1 cellular context compared by ENCODE assay signal in the genomic region with DNA sequence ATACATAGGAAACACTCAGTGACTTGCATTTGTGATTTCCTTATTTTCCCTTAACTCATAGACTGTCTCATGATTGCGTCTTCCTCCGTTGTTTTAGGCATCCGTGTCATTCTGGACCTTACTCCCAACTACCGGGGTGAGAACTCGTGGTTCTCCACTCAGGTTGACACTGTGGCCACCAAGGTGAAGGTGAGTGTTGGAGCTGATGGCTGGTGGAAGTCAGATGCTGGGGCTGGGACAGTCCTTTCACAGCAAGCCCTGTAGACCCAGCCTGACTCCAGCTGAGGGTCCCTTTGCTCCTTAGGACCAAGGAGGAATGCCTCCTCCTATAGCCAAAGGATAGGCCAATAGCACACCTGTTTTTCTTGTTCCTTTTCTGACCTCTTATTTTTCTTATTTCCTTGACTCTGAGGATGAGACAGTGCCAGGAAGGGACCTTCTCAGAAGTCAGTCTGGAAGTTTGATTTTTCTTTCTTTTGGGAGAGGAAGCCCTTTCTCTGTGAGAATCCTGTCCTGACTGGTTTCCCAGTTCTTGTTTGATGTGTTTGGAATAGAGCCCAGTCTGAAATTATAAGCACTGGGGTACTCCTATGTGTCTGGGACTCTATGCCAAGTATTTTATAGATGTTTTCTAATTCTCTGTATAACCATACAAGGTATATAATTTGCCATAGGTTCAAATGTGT.
TF ChIP-seq lines count a peak whose summit lies in the region.

No MANE protein-coding gene starts in this region.

TF ChIP-seq in K562, 482 proteins besides CTCF, POLR2A, EP300 and RAD21 (continued from another document and continues in another):
- TF ChIP-seq ZNF431 (CRISPR knock-in tag; IDR thresholded peaks at IDR 0.05) (no peak; the same call in 1 of the 2 replicates), ATF6 (CRISPR knock-in tag; IDR thresholded peaks at IDR 0.05) (no peak), BCL6 (CRISPR knock-in tag; IDR thresholded peaks at IDR 0.05) (no peak), HMG20A (CRISPR knock-in tag; conservative IDR thresholded peaks at IDR 0.05) (no peak), CHD1 (IDR thresholded peaks at IDR 0.05; ENCODE audit: low read length) (peak; percentile 94), MYBL2 (IDR thresholded peaks at IDR 0.05; ENCODE audit: low read depth) (no peak), MYBL2 (CRISPR knock-in tag; IDR thresholded peaks at IDR 0.05; ENCODE audit: borderline replicate concordance) (no peak), MCM7 (IDR thresholded peaks at IDR 0.05) (no peak), EP400 (IDR thresholded peaks at IDR 0.05) (no peak), ZKSCAN1 (IDR thresholded peaks at IDR 0.05; ENCODE audit: low read depth, low read length) (no peak), ARID1B (IDR thresholded peaks at IDR 0.05) (no peak), BRF2 (IDR thresholded peaks at IDR 0.05; ENCODE audit: borderline replicate concordance, insufficient read depth, insufficient read length) (no peak), RBM34 (IDR thresholded peaks at IDR 0.05; ENCODE audit: borderline replicate concordance, insufficient read depth, low read length) (no peak), CCNT2 (IDR thresholded peaks at IDR 0.05; ENCODE audit: borderline replicate concordance, extremely low read depth, insufficient read length, low read depth, low read length) (no peak), NFIX (CRISPR knock-in tag; IDR thresholded peaks at IDR 0.05; ENCODE audit: low read depth) (no peak), ZNF41 (CRISPR knock-in tag; conservative IDR thresholded peaks at IDR 0.05) (no peak), CBX1 (IDR thresholded peaks at IDR 0.05; ENCODE audit: low read depth) (no peak), PCBP2 (IDR thresholded peaks at IDR 0.05; ENCODE audit: low read depth, low read length, poor library complexity, severe bottlenecking) (no peak), ZNF23 (CRISPR knock-in tag; IDR thresholded peaks at IDR 0.05) (no peak), IRF2 (CRISPR knock-in tag; IDR thresholded peaks at IDR 0.05) (no peak), SNRNP70 (optimal IDR thresholded peaks at IDR 0.05; ENCODE audit: low read depth, low read length) (no peak), ZFPM2 (CRISPR knock-in tag; IDR thresholded peaks at IDR 0.05) (no peak), MAZ (CRISPR knock-in tag; conservative IDR thresholded peaks at IDR 0.05 in 1 of 2, IDR thresholded peaks at IDR 0.05 in 1 of 2) (peak; percentile 14 to 41; a peak in 1 of 4 replicates), MYC (IDR thresholded peaks at IDR 0.05; ENCODE audit: low read depth, low read length) (no peak), MYC (CRISPR knock-in tag; IDR thresholded peaks at IDR 0.05; ENCODE audit: borderline replicate concordance, low read depth) (no peak), PTRF (tag; IDR thresholded peaks at IDR 0.05) (no peak), EZH2 (IDR thresholded peaks at IDR 0.05; ENCODE audit: borderline replicate concordance, low read depth, low read length) (no peak), RFX7 (CRISPR knock-in tag; IDR thresholded peaks at IDR 0.05) (no peak), HMGN3 (IDR thresholded peaks at IDR 0.05; ENCODE audit: borderline replicate concordance, extremely low read depth, insufficient read length, low read depth, low read length) (no peak), ZBTB17 (CRISPR knock-in tag; IDR thresholded peaks at IDR 0.05) (no peak), RBM25 (IDR thresholded peaks at IDR 0.05; ENCODE audit: low read depth, low read length, severe bottlenecking) (no peak), ZNF133 (CRISPR knock-in tag; IDR thresholded peaks at IDR 0.05) (no peak), ZBTB40 (IDR thresholded peaks at IDR 0.05) (peak; percentile 48; the same call in 1 of the 2 replicates), ZBTB40 (CRISPR knock-in tag; IDR thresholded peaks at IDR 0.05) (no peak), PHTF2 (CRISPR knock-in tag; IDR thresholded peaks at IDR 0.05) (no peak), NCOA2 (IDR thresholded peaks at IDR 0.05; ENCODE audit: partially characterized antibody in 2 of 2) (no peak), SMARCE1 (IDR thresholded peaks at IDR 0.05) (0 out of 2 replicates have a peak, but pooled peaks have one; percentile 7), BACH1 (tag; IDR thresholded peaks at IDR 0.05) (no peak), ETS2 (tag; IDR thresholded peaks at IDR 0.05; ENCODE audit: borderline replicate concordance, poor library complexity, severe bottlenecking) (no peak)
- TF ChIP-seq, protein P1, sequence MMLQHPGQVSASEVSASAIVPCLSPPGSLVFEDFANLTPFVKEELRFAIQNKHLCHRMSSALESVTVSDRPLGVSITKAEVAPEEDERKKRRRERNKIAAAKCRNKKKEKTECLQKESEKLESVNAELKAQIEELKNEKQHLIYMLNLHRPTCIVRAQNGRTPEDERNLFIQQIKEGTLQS (IDR thresholded peaks at IDR 0.05), result no peak
- TF ChIP-seq, protein P1 (CRISPR knock-in tag; conservative IDR thresholded peaks at IDR 0.05), result 0 out of 2 replicates have a peak, but pooled peaks have one; percentile 35
- TF ChIP-seq, protein P2, sequence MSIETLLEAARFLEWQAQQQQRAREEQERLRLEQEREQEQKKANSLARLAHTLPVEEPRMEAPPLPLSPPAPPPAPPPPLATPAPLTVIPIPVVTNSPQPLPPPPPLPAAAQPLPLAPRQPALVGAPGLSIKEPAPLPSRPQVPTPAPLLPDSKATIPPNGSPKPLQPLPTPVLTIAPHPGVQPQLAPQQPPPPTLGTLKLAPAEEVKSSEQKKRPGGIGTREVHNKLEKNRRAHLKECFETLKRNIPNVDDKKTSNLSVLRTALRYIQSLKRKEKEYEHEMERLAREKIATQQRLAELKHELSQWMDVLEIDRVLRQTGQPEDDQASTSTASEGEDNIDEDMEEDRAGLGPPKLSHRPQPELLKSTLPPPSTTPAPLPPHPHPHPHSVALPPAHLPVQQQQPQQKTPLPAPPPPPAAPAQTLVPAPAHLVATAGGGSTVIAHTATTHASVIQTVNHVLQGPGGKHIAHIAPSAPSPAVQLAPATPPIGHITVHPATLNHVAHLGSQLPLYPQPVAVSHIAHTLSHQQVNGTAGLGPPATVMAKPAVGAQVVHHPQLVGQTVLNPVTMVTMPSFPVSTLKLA (conservative IDR thresholded peaks at IDR 0.05), result 0 out of 4 replicates have a peak, but pooled peaks of 1 of the 2 experiments have one; percentile 14
- TF ChIP-seq, protein P3, sequence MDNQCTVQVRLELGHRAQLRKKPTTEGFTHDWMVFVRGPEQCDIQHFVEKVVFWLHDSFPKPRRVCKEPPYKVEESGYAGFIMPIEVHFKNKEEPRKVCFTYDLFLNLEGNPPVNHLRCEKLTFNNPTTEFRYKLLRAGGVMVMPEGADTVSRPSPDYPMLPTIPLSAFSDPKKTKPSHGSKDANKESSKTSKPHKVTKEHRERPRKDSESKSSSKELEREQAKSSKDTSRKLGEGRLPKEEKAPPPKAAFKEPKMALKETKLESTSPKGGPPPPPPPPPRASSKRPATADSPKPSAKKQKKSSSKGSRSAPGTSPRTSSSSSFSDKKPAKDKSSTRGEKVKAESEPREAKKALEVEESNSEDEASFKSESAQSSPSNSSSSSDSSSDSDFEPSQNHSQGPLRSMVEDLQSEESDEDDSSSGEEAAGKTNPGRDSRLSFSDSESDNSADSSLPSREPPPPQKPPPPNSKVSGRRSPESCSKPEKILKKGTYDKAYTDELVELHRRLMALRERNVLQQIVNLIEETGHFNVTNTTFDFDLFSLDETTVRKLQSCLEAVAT (IDR thresholded peaks at IDR 0.05), result peak in 1 of 2 experiments; percentile 84; a peak in 2 of 4 replicates
- TF ChIP-seq, protein P4, sequence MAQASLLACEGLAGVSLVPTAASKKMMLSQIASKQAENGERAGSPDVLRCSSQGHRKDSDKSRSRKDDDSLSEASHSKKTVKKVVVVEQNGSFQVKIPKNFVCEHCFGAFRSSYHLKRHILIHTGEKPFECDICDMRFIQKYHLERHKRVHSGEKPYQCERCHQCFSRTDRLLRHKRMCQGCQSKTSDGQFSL (CRISPR knock-in tag; IDR thresholded peaks at IDR 0.05), result no peak
- TF ChIP-seq, protein P4 (tag; IDR thresholded peaks at IDR 0.05), result no peak
- TF ChIP-seq, protein P5, sequence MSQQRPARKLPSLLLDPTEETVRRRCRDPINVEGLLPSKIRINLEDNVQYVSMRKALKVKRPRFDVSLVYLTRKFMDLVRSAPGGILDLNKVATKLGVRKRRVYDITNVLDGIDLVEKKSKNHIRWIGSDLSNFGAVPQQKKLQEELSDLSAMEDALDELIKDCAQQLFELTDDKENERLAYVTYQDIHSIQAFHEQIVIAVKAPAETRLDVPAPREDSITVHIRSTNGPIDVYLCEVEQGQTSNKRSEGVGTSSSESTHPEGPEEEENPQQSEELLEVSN (IDR thresholded peaks at IDR 0.05; ENCODE audit: borderline replicate concordance in 1 of 2, extremely low read depth in 1 of 2, insufficient read depth in 1 of 2, insufficient read length in 1 of 2, low read depth in 1 of 2, low read length in 1 of 2, poor library complexity in 1 of 2, severe bottlenecking in 1 of 2), result no peak
